20 cellular contexts compared by ENCODE assay signal in the genomic region with DNA sequence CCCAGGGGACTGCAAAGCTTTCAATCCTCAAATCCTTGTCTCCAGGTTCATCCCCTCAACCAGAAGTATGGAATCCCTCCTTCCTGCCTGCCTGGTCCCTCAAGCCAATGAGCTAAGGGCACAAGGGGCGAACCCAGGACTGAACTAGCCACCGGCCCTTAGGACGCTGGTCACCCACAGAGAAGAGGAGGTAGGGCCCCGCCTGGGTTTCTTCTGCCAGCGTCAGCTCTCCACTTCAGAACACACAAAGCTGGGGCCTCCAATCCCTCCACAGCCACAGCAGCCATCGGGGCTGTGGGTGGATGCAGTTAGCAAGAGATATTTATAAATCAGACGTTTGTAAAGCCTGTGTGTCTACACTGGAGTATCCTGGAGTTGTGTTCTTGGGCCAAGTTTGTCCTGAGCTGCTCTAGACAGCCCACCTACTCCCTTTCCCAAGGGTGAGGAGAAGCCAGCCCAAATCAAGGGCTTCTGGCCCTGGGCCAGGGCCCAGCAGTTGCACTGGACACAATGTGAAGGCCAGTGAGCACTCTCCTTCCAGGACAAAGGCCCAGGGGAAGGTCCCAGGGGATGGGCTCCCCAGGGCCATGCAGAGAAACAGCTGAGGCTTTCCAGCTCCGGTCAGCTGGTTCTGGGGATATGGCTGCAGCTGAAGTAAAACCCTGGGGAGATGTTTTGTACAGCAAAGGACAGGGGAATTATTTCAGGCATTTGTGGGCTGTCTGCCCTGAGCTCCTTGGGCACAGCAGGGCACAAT. TPM values are rescaled to one million over a fixed set of nuclear protein-coding genes. Genes with fewer than 3 reads are reported as not detected.
DNase-seq lines count a peak whose midpoint lies in the region; ATAC-seq and TF ChIP-seq lines count a peak whose summit lies in the region.
"Had no signal": no experiment of that assay in that cellular context is flagged by ENCODE, and none has a peak within 500 bp of the region (broad histone marks: within the 10 kb centered on the region; RNA-seq: fewer than 3 reads in every experiment).

No MANE protein-coding gene starts in this region.

- no peaks in the 10 kb centered on the region for H4K20me1 ChIP-seq in IMR-90 (ENCODE audit: insufficient read depth, low read length)

- H3K14ac ChIP-seq in IMR-90 (replicated peaks; ENCODE audit: low read depth, low read length), result no peak overlapping the region

- H3K56ac ChIP-seq in IMR-90 (ENCODE audit: extremely low read depth, insufficient read depth, low read length), result no peak overlapping the region

- H4K8ac ChIP-seq in IMR-90 (ENCODE audit: low read depth in 2 of 2, low read length in 2 of 2), result no peak overlapping the region

- H3K27ac ChIP-seq in IMR-90 (ENCODE audit: insufficient read depth, low read length) (no peak overlapping the region), coronary artery (peak overlapping the region; percentile 78 to 85)
- H3K27ac ChIP-seq: breast epithelium, suprapubic skin had no signal

- in situ Hi-C loops in IMR-90 (cut with MboI; ENCODE audit: low sequenced_read_pairs), result no loop called here

- H3K23ac ChIP-seq in IMR-90 (ENCODE audit: low read depth, low read length), result no peak overlapping the region

- H3K4me3 ChIP-seq in IMR-90 (ENCODE audit: insufficient read depth, low read depth, low read length), result no peak overlapping the region
- H3K4me3 ChIP-seq in coronary artery, result no peak overlapping the region
- no peak overlapping the region for H3K4me3 ChIP-seq in skeletal muscle cell (ENCODE audit: low read depth, low read length)
- H3K4me3 ChIP-seq: breast epithelium, suprapubic skin had no signal

- WGBS in IMR-90 (ENCODE audit: extremely low coverage in 2 of 2, insufficient read length in 1 of 2), 2 experiments, result no CpG with 5 or more reads among the region's 8 CpGs

- H4K91ac ChIP-seq in IMR-90 (ENCODE audit: insufficient read depth, low read depth, low read length), result no peak overlapping the region

- no peak overlapping the region for H3K4ac ChIP-seq in IMR-90 (ENCODE audit: low read depth, low read length)

- DNase-seq in IMR-90 (no peak), coronary artery (ENCODE audit: low spot score) (peak; percentile 91), hepatic stellate cell (ENCODE audit: low spot score) (peak; percentile 76), skeletal muscle cell (ENCODE audit: low read depth) (peak; percentile 32), T1000 (lab: John Stamatoyannopoulos, UW) (no peak), NAMALWA (ENCODE audit: low spot score) (no peak)
- no peak for DNase-seq in activated naive CD4-positive, alpha-beta T cell treated with anti-CD3 and anti-CD28 coated beads, Interleukin-2, amount 50 U/mL, for 72 hours (ENCODE audit: low spot score in 2 of 2)
- no peak for DNase-seq in activated naive CD4-positive, alpha-beta T cell treated with anti-CD3 and anti-CD28 coated beads for 36 hours
- DNase-seq: activated CD4-positive, alpha-beta T cell treated with anti-CD3 and anti-CD28 coated beads for 1 hour; activated naive CD4-positive, alpha-beta T cell treated with anti-CD3 and anti-CD28 coated beads, Interleukin-2, amount 50 U/mL, for 16 hours; foreskin melanocyte; naive thymus-derived CD8-positive, alpha-beta T cell; NCI-H1436; NCI-H226; SHP77; stimulated activated CD4-positive, alpha-beta T cell treated with anti-CD3 and anti-CD28 coated beads, Interleukin-1b, Interleukin-23, amount 100 ng/mL, for 48 hours had no signal

- H3K36me3 Mint-ChIP-seq in activated naive CD4-positive, alpha-beta T cell treated with anti-CD3 and anti-CD28 coated beads, Interleukin-2, amount 50 U/mL, for 72 hours, result no peaks in the 10 kb centered on the region
- no peaks in the 10 kb centered on the region for H3K36me3 Mint-ChIP-seq in activated naive CD4-positive, alpha-beta T cell treated with anti-CD3 and anti-CD28 coated beads for 36 hours (ENCODE audit: low read depth)
- H3K36me3 Mint-ChIP-seq: naive thymus-derived CD8-positive, alpha-beta T cell had no signal

- no peak overlapping the region for H2BK120ac ChIP-seq in IMR-90 (ENCODE audit: low read depth, low read length)

- peaks cover 5% of the 10 kb centered on the region for H3K27me3 Mint-ChIP-seq in activated naive CD4-positive, alpha-beta T cell treated with anti-CD3 and anti-CD28 coated beads for 36 hours (ENCODE audit: low read depth)

- H2BK20ac ChIP-seq in IMR-90 (ENCODE audit: low read depth, low read length), result no peak overlapping the region

- H3K27ac Mint-ChIP-seq in activated naive CD4-positive, alpha-beta T cell treated with anti-CD3 and anti-CD28 coated beads, Interleukin-2, amount 50 U/mL, for 72 hours, result no peak overlapping the region
- no peak overlapping the region for H3K27ac Mint-ChIP-seq in activated naive CD4-positive, alpha-beta T cell treated with anti-CD3 and anti-CD28 coated beads for 36 hours
- H3K27ac Mint-ChIP-seq: naive thymus-derived CD8-positive, alpha-beta T cell; T-helper 2 cell treated with Interferon-gamma antibody and Interleukin-4, amounts not matched to agents 5 μg/mL and 100 μg/mL, for 36 hours had no signal

- dilution Hi-C loops in IMR-90 (cut with HindIII; ENCODE audit: low sequenced_read_pairs, unreplicated experiment), result no loop called here

- H3K79me1 ChIP-seq in IMR-90 (ENCODE audit: low read depth in 1 of 2, low read length in 2 of 2), result no peaks in the 10 kb centered on the region

- intact Hi-C loops in IMR-90 (cut with micrococcal nuclease), result no loop called here
- intact Hi-C loops in activated naive CD4-positive, alpha-beta T cell treated with anti-CD3 and anti-CD28 coated beads for 36 hours (cut with micrococcal nuclease), result no loop called here

- POLR2A ChIA-PET in IMR-90 (lab: Charles Lee; ENCODE audit: unreplicated experiment), result no interaction called here

- TF ChIP-seq CTCF in IMR-90 (conservative IDR thresholded peaks at IDR 0.05; ENCODE audit: low read depth, low read length), result no peak
- TF ChIP-seq CTCF in coronary artery (IDR thresholded peaks at IDR 0.05), result no peak

- no peaks in the 10 kb centered on the region for H3K9me3 ChIP-seq in IMR-90 (ENCODE audit: control insufficient read depth, insufficient read depth, low read length)
- H3K9me3 ChIP-seq: breast epithelium, suprapubic skin had no signal

- H3K36me3 ChIP-seq in IMR-90 (ENCODE audit: control insufficient read depth, insufficient read depth, low read length), result peaks cover 4% of the 10 kb centered on the region; the same call in 1 of the 2 replicates
- H3K36me3 ChIP-seq: breast epithelium, suprapubic skin had no signal

- no peak overlapping the region for H2BK15ac ChIP-seq in IMR-90 (ENCODE audit: low read depth, low read length)

- no peak for TF ChIP-seq POLR2A in IMR-90 (IDR thresholded peaks at IDR 0.05; ENCODE audit: low read depth, low read length)

- H2AFZ ChIP-seq in IMR-90 (replicated peaks; ENCODE audit: low read length, poor library complexity), result no peak overlapping the region

- CTCF ChIA-PET in IMR-90 (lab: Yijun Ruan, JAX), result interaction anchor here (0.6 kb wide), 1 partner anchor 230 kb away, joined by 3 read pairs; no protein-coding TSS in a partner anchor
- CTCF ChIA-PET in activated naive CD4-positive, alpha-beta T cell treated with anti-CD3 and anti-CD28 coated beads for 36 hours (lab: Charles Lee), result interaction anchor here (0.6 to 0.9 kb wide), 2 partner anchors 23 to 235 kb away, joined by 3 to 4 read pairs; no protein-coding TSS in a partner anchor

- 0 out of 2 replicates have a peak, but pooled peaks cover 4% of the 10 kb centered on the region for H3K9me1 ChIP-seq in IMR-90 (ENCODE audit: insufficient read depth, low read length)

- no peak overlapping the region for H2AK5ac ChIP-seq in IMR-90 (ENCODE audit: low read depth, low read length)

- H2BK5ac ChIP-seq in IMR-90 (ENCODE audit: low read depth, low read length, poor library complexity, severe bottlenecking), result no peak overlapping the region

- ATAC-seq in IMR-90 (ENCODE audit: low read depth), result peak; percentile 35; the same call in 1 of the 2 replicates
- ATAC-seq in activated naive CD4-positive, alpha-beta T cell treated with anti-CD3 and anti-CD28 coated beads, Interleukin-2, amount 50 U/mL, for 72 hours, result no peak
- ATAC-seq: naive thymus-derived CD8-positive, alpha-beta T cell had no signal

- H3K4me3 Mint-ChIP-seq in activated naive CD4-positive, alpha-beta T cell treated with anti-CD3 and anti-CD28 coated beads for 36 hours, result no peak overlapping the region
- H3K4me3 Mint-ChIP-seq: naive thymus-derived CD8-positive, alpha-beta T cell; T-helper 2 cell treated with Interferon-gamma antibody and Interleukin-4, amounts not matched to agents 5 μg/mL and 100 μg/mL, for 36 hours had no signal

- no peak overlapping the region for H3K9ac ChIP-seq in IMR-90 (ENCODE audit: low read depth, low read length)

- no peak overlapping the region for H2AK9ac ChIP-seq in IMR-90 (replicated peaks; ENCODE audit: low read depth, low read length, poor library complexity)

- H3K18ac ChIP-seq in IMR-90 (ENCODE audit: low read depth, low read length), result no peak overlapping the region

- TF ChIP-seq RAD21 in IMR-90 (IDR thresholded peaks at IDR 0.05; ENCODE audit: low read length), result no peak

- no peaks in the 10 kb centered on the region for H3K9me3 Mint-ChIP-seq in activated naive CD4-positive, alpha-beta T cell treated with anti-CD3 and anti-CD28 coated beads, Interleukin-2, amount 50 U/mL, for 72 hours
- H3K9me3 Mint-ChIP-seq in activated naive CD4-positive, alpha-beta T cell treated with anti-CD3 and anti-CD28 coated beads for 36 hours, result no peaks in the 10 kb centered on the region
- H3K9me3 Mint-ChIP-seq: naive thymus-derived CD8-positive, alpha-beta T cell; T-helper 2 cell treated with Interferon-gamma antibody and Interleukin-4, amounts not matched to agents 5 μg/mL and 100 μg/mL, for 36 hours had no signal

- BruUV-seq in IMR-90 (replicated peaks; lab: Mats Ljungman, UMichigan), result no TSS peak

- no peak overlapping the region for H4K5ac ChIP-seq in IMR-90 (ENCODE audit: low read depth, low read length)

- H3K27me3 ChIP-seq in IMR-90 (ENCODE audit: control insufficient read depth, insufficient read depth, low read length), result peaks cover 8% of the 10 kb centered on the region
- H3K27me3 ChIP-seq: breast epithelium, suprapubic skin had no signal

- no peaks in the 10 kb centered on the region for H3K4me1 Mint-ChIP-seq in activated naive CD4-positive, alpha-beta T cell treated with anti-CD3 and anti-CD28 coated beads for 36 hours (ENCODE audit: low read depth)

- H3K4me2 ChIP-seq in IMR-90 (ENCODE audit: low read depth, low read length), result no peak overlapping the region

- H3K4me1 ChIP-seq in IMR-90 (ENCODE audit: control insufficient read depth, insufficient read depth, low read length), result no peaks in the 10 kb centered on the region
- H3K4me1 ChIP-seq: breast epithelium, suprapubic skin had no signal

RNA-seq across cellular contexts. Expression of a gene that starts 18.9 kb away (rescaled TPM):
- not detected in 2 replicates for total RNA-seq in IMR-90 (2012; rRNA removed)
- not detected in 2 replicates for polyA plus RNA-seq in IMR-90 (2012; rRNA removed)
- polyA plus RNA-seq in IMR-90 (2012; cell fraction: cytosol; rRNA removed), result 0.10 and 0.13 TPM in 2 replicates
- not detected in 2 replicates for polyA plus RNA-seq in IMR-90 (2012; cell fraction: nucleus; rRNA removed; ENCODE audit: low replicate concordance)
- not detected for total RNA-seq in activated naive CD4-positive, alpha-beta T cell treated with anti-CD3 and anti-CD28 coated beads, Interleukin-2, amount 50 U/mL, for 72 hours
- not detected for total RNA-seq in activated naive CD4-positive, alpha-beta T cell treated with anti-CD3 and anti-CD28 coated beads for 36 hours
- total RNA-seq: lower leg skin; naive thymus-derived CD8-positive, alpha-beta T cell had no signal
- polyA plus RNA-seq: naive thymus-derived CD8-positive, alpha-beta T cell had no signal

RNA-seq across cellular contexts. Expression of a gene that starts 39.9 kb away (rescaled TPM):
- not detected in 2 replicates for total RNA-seq in IMR-90 (2012; rRNA removed)
- 0.11 TPM in 1 of 2 replicates, not detected in the other for polyA plus RNA-seq in IMR-90 (2012; rRNA removed)
- polyA plus RNA-seq in IMR-90 (2012; cell fraction: cytosol; rRNA removed), result 0.04 TPM in 1 of 2 replicates, not detected in the other
- polyA plus RNA-seq in IMR-90 (2012; cell fraction: nucleus; rRNA removed; ENCODE audit: low replicate concordance), result 0.21 and 0.58 TPM in 2 replicates
- total RNA-seq in activated naive CD4-positive, alpha-beta T cell treated with anti-CD3 and anti-CD28 coated beads, Interleukin-2, amount 50 U/mL, for 72 hours, result not detected
- not detected for total RNA-seq in activated naive CD4-positive, alpha-beta T cell treated with anti-CD3 and anti-CD28 coated beads for 36 hours
- total RNA-seq: naive thymus-derived CD8-positive, alpha-beta T cell had no signal
- polyA plus RNA-seq: naive thymus-derived CD8-positive, alpha-beta T cell had no signal

Comparison
In these comparisons a context has a peak if more than half of its experiments do, and no peak if none do; other contexts are left out.
1. DNase-seq: peak in coronary artery (single experiment), hepatic stellate cell (single experiment) and skeletal muscle cell (single experiment); none in IMR-90 (single experiment), activated naive CD4-positive, alpha-beta T cell treated with anti-CD3 and anti-CD28 coated beads, Interleukin-2, amount 50 U/mL, for 72 hours (0 of 2), activated naive CD4-positive, alpha-beta T cell treated with anti-CD3 and anti-CD28 coated beads for 36 hours (single experiment), T1000 (single experiment) and NAMALWA (single experiment).